Comparison of ENCODE assay signal across 1 cellular context in genomic region chr15:101439285-101439919, GRCh38.
TF ChIP-seq lines count a peak whose summit lies in the region.

No MANE protein-coding gene starts in this region.

TF ChIP-seq in HepG2, 621 proteins besides CTCF, POLR2A, EP300 and RAD21 (continued from another document and continues in another):
- TF ChIP-seq ATF2 (CRISPR knock-in tag; IDR thresholded peaks at IDR 0.05) (peak; percentile 96), ZNF576 (CRISPR knock-in tag; IDR thresholded peaks at IDR 0.05) (no peak), SMAD3 (CRISPR knock-in tag; IDR thresholded peaks at IDR 0.05) (peak; percentile 89; the same call in 1 of the 2 replicates), ZBTB26 (CRISPR knock-in tag; IDR thresholded peaks at IDR 0.05; ENCODE audit: borderline replicate concordance) (peak; percentile 96), ATF6 (CRISPR knock-in tag; conservative IDR thresholded peaks at IDR 0.05) (no peak), NCOA5 (CRISPR knock-in tag; IDR thresholded peaks at IDR 0.05) (no peak), ZSCAN29 (CRISPR knock-in tag; conservative IDR thresholded peaks at IDR 0.05) (peak; percentile 78; the same call in 1 of the 2 replicates), ZNF136 (CRISPR knock-in tag; IDR thresholded peaks at IDR 0.05; ENCODE audit: low read depth) (no peak), RBM39 (IDR thresholded peaks at IDR 0.05; ENCODE audit: low read depth, low read length, poor library complexity, severe bottlenecking) (no peak), ZNF772 (CRISPR knock-in tag; IDR thresholded peaks at IDR 0.05) (no peak; the same call in 1 of the 2 replicates), ZNF703 (CRISPR knock-in tag; IDR thresholded peaks at IDR 0.05; ENCODE audit: borderline replicate concordance) (no peak; the same call in 1 of the 2 replicates), ZNF317 (CRISPR knock-in tag; IDR thresholded peaks at IDR 0.05) (peak; percentile 74; the same call in 1 of the 2 replicates), ELF3 (CRISPR knock-in tag; IDR thresholded peaks at IDR 0.05) (peak; percentile 93), ETV5 (CRISPR knock-in tag; IDR thresholded peaks at IDR 0.05; ENCODE audit: borderline replicate concordance) (peak; percentile 90; the same call in 1 of the 2 replicates), IKZF1 (IDR thresholded peaks at IDR 0.05) (no peak), ATF7 (IDR thresholded peaks at IDR 0.05) (peak; percentile 87), ATF7 (CRISPR knock-in tag; IDR thresholded peaks at IDR 0.05) (peak; percentile 68; the same call in 1 of the 2 replicates), ZNF251 (CRISPR knock-in tag; IDR thresholded peaks at IDR 0.05) (no peak), ZBTB25 (CRISPR knock-in tag; IDR thresholded peaks at IDR 0.05) (peak; percentile 95), ZNF260 (CRISPR knock-in tag; IDR thresholded peaks at IDR 0.05; ENCODE audit: borderline replicate concordance, low read depth) (no peak), ZNF543 (CRISPR knock-in tag; IDR thresholded peaks at IDR 0.05) (no peak), ZNF780A (CRISPR knock-in tag; IDR thresholded peaks at IDR 0.05) (no peak), SALL2 (CRISPR knock-in tag; IDR thresholded peaks at IDR 0.05) (peak; percentile 90), STAT6 (CRISPR knock-in tag; IDR thresholded peaks at IDR 0.05; ENCODE audit: borderline replicate concordance) (peak; percentile 93), MTA3 (CRISPR knock-in tag; IDR thresholded peaks at IDR 0.05) (no peak), GLMP (CRISPR knock-in tag; IDR thresholded peaks at IDR 0.05; ENCODE audit: borderline replicate concordance) (no peak; the same call in 1 of the 2 replicates), ZNF367 (CRISPR knock-in tag; IDR thresholded peaks at IDR 0.05; ENCODE audit: borderline replicate concordance) (no peak), NAIF1 (CRISPR knock-in tag; IDR thresholded peaks at IDR 0.05; ENCODE audit: borderline replicate concordance) (no peak), CBX2 (IDR thresholded peaks at IDR 0.05; ENCODE audit: low read depth, low read length) (no peak), CBX2 (CRISPR knock-in tag; IDR thresholded peaks at IDR 0.05; ENCODE audit: low read depth) (no peak), XRCC5 (optimal IDR thresholded peaks at IDR 0.05; ENCODE audit: low read length) (peak; percentile 25), ZNF777 (CRISPR knock-in tag; IDR thresholded peaks at IDR 0.05) (peak; percentile 40), LCORL (IDR thresholded peaks at IDR 0.05) (no peak), LCORL (CRISPR knock-in tag; IDR thresholded peaks at IDR 0.05) (peak; percentile 63; the same call in 1 of the 2 replicates), ATF4 (CRISPR knock-in tag; IDR thresholded peaks at IDR 0.05) (peak in 1 of 2 experiments; percentile 98; a peak in 2 of 4 replicates), ATM (IDR thresholded peaks at IDR 0.05; ENCODE audit: borderline replicate concordance) (no peak), GFI1 (CRISPR knock-in tag; IDR thresholded peaks at IDR 0.05; ENCODE audit: borderline replicate concordance) (peak; percentile 99), ZNF281 (CRISPR knock-in tag; IDR thresholded peaks at IDR 0.05; ENCODE audit: borderline replicate concordance) (peak; percentile 68; the same call in 1 of the 2 replicates), ZNF33B (CRISPR knock-in tag; IDR thresholded peaks at IDR 0.05) (no peak), U2AF2 (IDR thresholded peaks at IDR 0.05; ENCODE audit: low read depth, low read length) (no peak), ZSCAN20 (CRISPR knock-in tag; IDR thresholded peaks at IDR 0.05; ENCODE audit: borderline replicate concordance) (no peak)
- TF ChIP-seq, protein P1, sequence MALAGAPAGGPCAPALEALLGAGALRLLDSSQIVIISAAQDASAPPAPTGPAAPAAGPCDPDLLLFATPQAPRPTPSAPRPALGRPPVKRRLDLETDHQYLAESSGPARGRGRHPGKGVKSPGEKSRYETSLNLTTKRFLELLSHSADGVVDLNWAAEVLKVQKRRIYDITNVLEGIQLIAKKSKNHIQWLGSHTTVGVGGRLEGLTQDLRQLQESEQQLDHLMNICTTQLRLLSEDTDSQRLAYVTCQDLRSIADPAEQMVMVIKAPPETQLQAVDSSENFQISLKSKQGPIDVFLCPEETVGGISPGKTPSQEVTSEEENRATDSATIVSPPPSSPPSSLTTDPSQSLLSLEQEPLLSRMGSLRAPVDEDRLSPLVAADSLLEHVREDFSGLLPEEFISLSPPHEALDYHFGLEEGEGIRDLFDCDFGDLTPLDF (CRISPR knock-in tag; IDR thresholded peaks at IDR 0.05) = no peak
- TF ChIP-seq, protein P2, sequence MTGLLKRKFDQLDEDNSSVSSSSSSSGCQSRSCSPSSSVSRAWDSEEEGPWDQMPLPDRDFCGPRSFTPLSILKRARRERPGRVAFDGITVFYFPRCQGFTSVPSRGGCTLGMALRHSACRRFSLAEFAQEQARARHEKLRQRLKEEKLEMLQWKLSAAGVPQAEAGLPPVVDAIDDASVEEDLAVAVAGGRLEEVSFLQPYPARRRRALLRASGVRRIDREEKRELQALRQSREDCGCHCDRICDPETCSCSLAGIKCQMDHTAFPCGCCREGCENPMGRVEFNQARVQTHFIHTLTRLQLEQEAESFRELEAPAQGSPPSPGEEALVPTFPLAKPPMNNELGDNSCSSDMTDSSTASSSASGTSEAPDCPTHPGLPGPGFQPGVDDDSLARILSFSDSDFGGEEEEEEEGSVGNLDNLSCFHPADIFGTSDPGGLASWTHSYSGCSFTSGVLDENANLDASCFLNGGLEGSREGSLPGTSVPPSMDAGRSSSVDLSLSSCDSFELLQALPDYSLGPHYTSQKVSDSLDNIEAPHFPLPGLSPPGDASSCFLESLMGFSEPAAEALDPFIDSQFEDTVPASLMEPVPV (CRISPR knock-in tag; IDR thresholded peaks at IDR 0.05) = no peak
- TF ChIP-seq, protein P3, sequence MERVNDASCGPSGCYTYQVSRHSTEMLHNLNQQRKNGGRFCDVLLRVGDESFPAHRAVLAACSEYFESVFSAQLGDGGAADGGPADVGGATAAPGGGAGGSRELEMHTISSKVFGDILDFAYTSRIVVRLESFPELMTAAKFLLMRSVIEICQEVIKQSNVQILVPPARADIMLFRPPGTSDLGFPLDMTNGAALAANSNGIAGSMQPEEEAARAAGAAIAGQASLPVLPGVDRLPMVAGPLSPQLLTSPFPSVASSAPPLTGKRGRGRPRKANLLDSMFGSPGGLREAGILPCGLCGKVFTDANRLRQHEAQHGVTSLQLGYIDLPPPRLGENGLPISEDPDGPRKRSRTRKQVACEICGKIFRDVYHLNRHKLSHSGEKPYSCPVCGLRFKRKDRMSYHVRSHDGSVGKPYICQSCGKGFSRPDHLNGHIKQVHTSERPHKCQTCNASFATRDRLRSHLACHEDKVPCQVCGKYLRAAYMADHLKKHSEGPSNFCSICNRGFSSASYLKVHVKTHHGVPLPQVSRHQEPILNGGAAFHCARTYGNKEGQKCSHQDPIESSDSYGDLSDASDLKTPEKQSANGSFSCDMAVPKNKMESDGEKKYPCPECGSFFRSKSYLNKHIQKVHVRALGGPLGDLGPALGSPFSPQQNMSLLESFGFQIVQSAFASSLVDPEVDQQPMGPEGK (CRISPR knock-in tag; IDR thresholded peaks at IDR 0.05) = peak; percentile 88
